In genomic region chr1:23798662-23799142, GRCh38 we compare ENCODE assay signal across 10 cellular contexts. TPM values are rescaled to one million over a fixed set of nuclear protein-coding genes. Genes with fewer than 3 reads are reported as not detected.
DNase-seq lines count a peak whose midpoint lies in the region; ATAC-seq and TF ChIP-seq lines count a peak whose summit lies in the region.
"Had no signal": no experiment of that assay in that cellular context is flagged by ENCODE, and none has a peak within 500 bp of the region (broad histone marks: within the 10 kb centered on the region; RNA-seq: fewer than 3 reads in every experiment).

No MANE protein-coding gene starts in this region.

- H3K4me3 Mint-ChIP-seq in GM23338 (peak overlapping the region; percentile 98; the same call in 1 of the 3 replicates), T-helper 17 cell (peak overlapping the region; percentile 93)

- H3K4me3 ChIP-seq in GM23338 (peak overlapping the region; percentile 91; the same call in 1 of the 2 replicates), fibroblast of pulmonary artery (replicated peaks; ENCODE audit: low read depth, low read length) (peak overlapping the region; percentile 77), retinal pigment epithelial cell (ENCODE audit: low read length) (peak overlapping the region; percentile 85)

- intact Hi-C loops in sciatic nerve (cut with DNase I): no loop called here

- peak; percentile 67 for DNase-seq in GM23338 (ENCODE audit: low spot score)
- no peak for DNase-seq in T-helper 17 cell
- no peak for DNase-seq in fibroblast of pulmonary artery (ENCODE audit: low read depth)
- DNase-seq in retinal pigment epithelial cell (ENCODE audit: low read depth): no peak
- DNase-seq in sciatic nerve (ENCODE audit: low spot score): no peak
- DNase-seq in superior temporal gyrus (ENCODE audit: extremely low spot score): no peak
- no peak for DNase-seq in NCI-H2029 (lab: John Stamatoyannopoulos, UW)
- DNase-seq: WERI-Rb-1 had no signal

- H4K20me1 ChIP-seq in GM23338 (replicated peaks; ENCODE audit: insufficient read depth): 0 out of 2 replicates have a peak, but pooled peaks cover 8% of the 10 kb centered on the region

- H3K4me1 Mint-ChIP-seq in GM23338 (peaks cover 14% of the 10 kb centered on the region), T-helper 17 cell (peaks cover 16% of the 10 kb centered on the region)

- peak; percentile 5; the same call in 2 of the 3 replicates for ATAC-seq in GM23338
- no peak for ATAC-seq in T-helper 17 cell
- no peak for ATAC-seq in GM19035 (IDR thresholded peaks at IDR 0.05; ENCODE audit: unreplicated experiment)
- no peak for ATAC-seq in sciatic nerve

- H2AFZ ChIP-seq in GM23338: no peak overlapping the region

- H3K9me2 ChIP-seq in GM23338 (ENCODE audit: insufficient read depth): no peaks in the 10 kb centered on the region

- H3K27ac Mint-ChIP-seq in GM23338 (no peak overlapping the region), T-helper 17 cell (no peak overlapping the region)

- H3K27ac ChIP-seq in GM23338 (ENCODE audit: low read depth): no peak overlapping the region
- H3K27ac ChIP-seq: KMS-11, WERI-Rb-1 had no signal

- H3F3A ChIP-seq in GM23338 (replicated peaks; ENCODE audit: low read depth): peaks cover 11% of the 10 kb centered on the region; the same call in 1 of the 2 replicates

- H3K9me3 Mint-ChIP-seq in GM23338: no peaks in the 10 kb centered on the region

- no peaks in the 10 kb centered on the region for H3K9me3 ChIP-seq in T-helper 17 cell (ENCODE audit: control insufficient read depth, low read length, poor library complexity, severe bottlenecking)

- H3K36me3 ChIP-seq in GM23338 (ENCODE audit: insufficient read depth): 0 out of 2 replicates have a peak, but pooled peaks cover 4% of the 10 kb centered on the region

- H3K27me3 ChIP-seq in GM23338 (ENCODE audit: insufficient read depth): peaks cover 14% of the 10 kb centered on the region

- peaks cover 15% of the 10 kb centered on the region for H3K4me1 ChIP-seq in GM23338 (ENCODE audit: insufficient read depth)

- TF ChIP-seq CTCF in GM23338 (conservative IDR thresholded peaks at IDR 0.05; ENCODE audit: low read depth in 2 of 2) (peak; percentile 34 to 63; a peak in 3 of 4 replicates), fibroblast of pulmonary artery (IDR thresholded peaks at IDR 0.05; ENCODE audit: low read length, missing control alignments) (no peak), retinal pigment epithelial cell (conservative IDR thresholded peaks at IDR 0.05; ENCODE audit: low read depth, low read length) (peak; percentile 31)

- H3K4me2 ChIP-seq in GM23338: peak overlapping the region; percentile 98

- no peaks in the 10 kb centered on the region for H3K79me2 ChIP-seq in GM23338 (replicated peaks; ENCODE audit: insufficient read depth)

- H3K27me3 Mint-ChIP-seq in GM23338 (ENCODE audit: insufficient read depth, low read depth, poor library complexity) (peaks cover 21% of the 10 kb centered on the region), T-helper 17 cell (no peaks in the 10 kb centered on the region)

- H3K36me3 Mint-ChIP-seq in GM23338 (ENCODE audit: low read depth) (peaks cover 37% of the 10 kb centered on the region), T-helper 17 cell (ENCODE audit: low read depth) (no peaks in the 10 kb centered on the region)

TF ChIP-seq in GM23338, 12 proteins besides CTCF, POLR2A, EP300 and RAD21 (continues in another document):
- no peak for TF ChIP-seq EZH2phosphoT487 (IDR thresholded peaks at IDR 0.05; ENCODE audit: unreplicated experiment)
- no peak for TF ChIP-seq POLR2AphosphoS5 (IDR thresholded peaks at IDR 0.05; ENCODE audit: low read depth)
- no peak for TF ChIP-seq STAT1 (IDR thresholded peaks at IDR 0.05; ENCODE audit: unreplicated experiment)
- TF ChIP-seq EZH2 (IDR thresholded peaks at IDR 0.05; ENCODE audit: low read depth, unreplicated experiment): no peak
- TF ChIP-seq CREB1 (CRISPR knock-in tag; IDR thresholded peaks at IDR 0.05; ENCODE audit: low read depth): no peak
- no peak for TF ChIP-seq ZNF331 (CRISPR knock-in tag; IDR thresholded peaks at IDR 0.05; ENCODE audit: low read depth)
- no peak for TF ChIP-seq ZNF114 (CRISPR knock-in tag; IDR thresholded peaks at IDR 0.05)
- TF ChIP-seq ZNF462 (CRISPR knock-in tag; IDR thresholded peaks at IDR 0.05): no peak
- TF ChIP-seq NANOG (IDR thresholded peaks at IDR 0.05; ENCODE audit: borderline replicate concordance): no peak
- no peak for TF ChIP-seq JUNB (IDR thresholded peaks at IDR 0.05; ENCODE audit: unreplicated experiment)

RNA-seq across cellular contexts. Expression of gene GALE, which starts 1.9 kb away (rescaled TPM):
- total RNA-seq in GM23338 (2014; rRNA removed; shearing (Covaris generic)): 31.7 and 34.6 TPM in 2 replicates
- polyA plus RNA-seq in GM23338 (2016; fragmentation: Nextera tagmentation; extraction: Ambion mirVana): 28.1 and 30.1 TPM in 2 replicates
- total RNA-seq in T-helper 17 cell (1 to 10 TPM; 9.1 to 9.5 TPM), sciatic nerve (15.8 TPM)

RNA-seq across cellular contexts. Expression of gene LYPLA2, which starts 7.8 kb away (rescaled TPM):
- total RNA-seq in GM23338 (2014; rRNA removed; shearing (Covaris generic)): 180 and 204 TPM in 2 replicates
- 100 and 102 TPM in 2 replicates for polyA plus RNA-seq in GM23338 (2016; fragmentation: Nextera tagmentation; extraction: Ambion mirVana)
- 10 to 100 TPM; 52.1 to 57.1 TPM for total RNA-seq in T-helper 17 cell
- 30.7 TPM for total RNA-seq in sciatic nerve

RNA-seq across cellular contexts. Expression of gene PITHD1, which starts 20.5 kb away (rescaled TPM):
- 90.7 and 99.0 TPM in 2 replicates for total RNA-seq in GM23338 (2014; rRNA removed; shearing (Covaris generic))
- 52.2 and 52.9 TPM in 2 replicates for polyA plus RNA-seq in GM23338 (2016; fragmentation: Nextera tagmentation; extraction: Ambion mirVana)
- total RNA-seq in T-helper 17 cell (10 to 100 TPM; 67.8 to 80.6 TPM), sciatic nerve (100 TPM)

RNA-seq across cellular contexts. Expression of gene HMGCL, which starts 26.5 kb away (rescaled TPM):
- 13.7 and 16.9 TPM in 2 replicates for total RNA-seq in GM23338 (2014; rRNA removed; shearing (Covaris generic))
- polyA plus RNA-seq in GM23338 (2016; fragmentation: Nextera tagmentation; extraction: Ambion mirVana): 9.1 and 11.6 TPM in 2 replicates
- total RNA-seq in T-helper 17 cell: 10 to 100 TPM; 13.4 to 16.8 TPM
- 34.4 TPM for total RNA-seq in sciatic nerve

RNA-seq across cellular contexts. Expression of gene ELOA, which starts 55.4 kb away (rescaled TPM):
- total RNA-seq in GM23338 (2014; rRNA removed; shearing (Covaris generic)): 38.1 and 49.1 TPM in 2 replicates
- 55.7 and 57.7 TPM in 2 replicates for polyA plus RNA-seq in GM23338 (2016; fragmentation: Nextera tagmentation; extraction: Ambion mirVana)
- total RNA-seq in T-helper 17 cell (10 to 100 TPM; 34.7 to 39.7 TPM), sciatic nerve (28.2 TPM)
